22 cellular contexts compared by ENCODE assay signal in genomic region chr6:149078383-149078782, GRCh38.
A peak's percentile ranks its signal among the peaks of the same experiment; 100 is the strongest.
DNase-seq lines count a peak whose midpoint lies in the region; ATAC-seq and TF ChIP-seq lines count a peak whose summit lies in the region.
"Had no signal": no experiment of that assay in that cellular context is flagged by ENCODE, and none has a peak within 500 bp of the region (broad histone marks: within the 10 kb centered on the region; RNA-seq: fewer than 3 reads in every experiment).

No MANE protein-coding gene starts in this region.

- H3K9me3 ChIP-seq in thyroid gland, result no peaks in the 10 kb centered on the region
- no peaks in the 10 kb centered on the region for H3K9me3 ChIP-seq in stomach
- H3K9me3 ChIP-seq: BLaER1, Caco-2, MG63, Peyer's patch had no signal

- H3K4me1 Mint-ChIP-seq in chondrocyte (ENCODE audit: low read depth), result peaks cover 73% of the 10 kb centered on the region

- H3K27ac Mint-ChIP-seq in chondrocyte (ENCODE audit: unreplicated experiment), result peak overlapping the region; percentile 68

- no peaks in the 10 kb centered on the region for H3K27me3 Mint-ChIP-seq in chondrocyte (ENCODE audit: low read depth)
- H3K27me3 Mint-ChIP-seq: CD4-positive, alpha-beta memory T cell had no signal

- no peaks in the 10 kb centered on the region for H3K27me3 ChIP-seq in thyroid gland
- no peaks in the 10 kb centered on the region for H3K27me3 ChIP-seq in stomach
- H3K27me3 ChIP-seq: BLaER1, MG63, Peyer's patch had no signal

- peak overlapping the region; percentile 86 for H3K27ac ChIP-seq in 22Rv1
- H3K27ac ChIP-seq in VCaP, result peak overlapping the region; percentile 88
- H3K27ac ChIP-seq in thyroid gland, result peak overlapping the region; percentile 30 to 87 (median 85)
- no peak overlapping the region for H3K27ac ChIP-seq in stomach
- H3K27ac ChIP-seq: BLaER1, Peyer's patch had no signal

- H3K36me3 ChIP-seq in thyroid gland, result no peaks in the 10 kb centered on the region
- H3K36me3 ChIP-seq in stomach, result no peaks in the 10 kb centered on the region
- H3K36me3 ChIP-seq: BLaER1, MG63, Peyer's patch had no signal

- no peak overlapping the region for H3K4me3 Mint-ChIP-seq in chondrocyte (ENCODE audit: unreplicated experiment)

- 70 to 80% methylated on average over 7 of the region's 7 CpGs for WGBS in thyroid gland, 2 donors
- 90 to 96% (median 95%) methylated on average over 7 of the region's 7 CpGs for WGBS in stomach, 5 donors

- TF ChIP-seq EP300 in stomach (IDR thresholded peaks at IDR 0.05), result no peak

- H3K4me1 ChIP-seq in thyroid gland (peaks cover 37 to 54% of the 10 kb centered on the region in 2 donors), stomach (peaks cover 0 to 40% (median 21%) of the 10 kb centered on the region in 4 donors)
- H3K4me1 ChIP-seq: Caco-2 had no signal

- no peaks in the 10 kb centered on the region for H3K36me3 Mint-ChIP-seq in chondrocyte (ENCODE audit: low read depth)

- no peak overlapping the region for H3K4me3 ChIP-seq in thyroid gland (replicated peaks in 1 of 3)
- H3K4me3 ChIP-seq in stomach, result no peak overlapping the region
- H3K4me3 ChIP-seq: BLaER1, K562, MG63, Peyer's patch had no signal

- intact Hi-C loops in thyroid gland (cut with DNase I), result no loop called here
- intact Hi-C loops in stomach (cut with DNase I; ENCODE audit: low total_unique reads), result no loop called here

- no peaks in the 10 kb centered on the region for H3K9me3 Mint-ChIP-seq in chondrocyte (ENCODE audit: low read depth)
- H3K9me3 Mint-ChIP-seq: CD4-positive, alpha-beta memory T cell had no signal

- TF ChIP-seq CTCF in 22Rv1 (IDR thresholded peaks at IDR 0.05), result no peak
- TF ChIP-seq CTCF in VCaP (conservative IDR thresholded peaks at IDR 0.05), result no peak
- no peak for TF ChIP-seq CTCF in chondrocyte (IDR thresholded peaks at IDR 0.05)
- no peak for TF ChIP-seq CTCF in thyroid gland (IDR thresholded peaks at IDR 0.05)
- TF ChIP-seq CTCF in stomach (IDR thresholded peaks at IDR 0.05), result no peak

- no peak for ATAC-seq in GM19395 (IDR thresholded peaks at IDR 0.05; ENCODE audit: unreplicated experiment)
- ATAC-seq: K562, SK-N-SH treated with all-trans-retinoic acid at 6 μM for 48 hours had no signal

- no peak for DNase-seq in chondrocyte (ENCODE audit: low spot score)
- peak; percentile 41 to 70 for DNase-seq in thyroid gland
- no peak for DNase-seq in GDM1 (lab: John Stamatoyannopoulos, UW)
- DNase-seq in stomach, result no peak
- DNase-seq: Caco-2; CD4-positive, alpha-beta memory T cell; DMS 273 treated with DMSO at 0.1 percent for 48 hours; DMS79 treated with DMSO at 0.1 percent for 48 hours; MG63; NCI-H1417; NCI-H1694 treated with DMSO at 0.1 percent for 48 hours; NCI-H2081 treated with DMSO at 0.1 percent for 48 hours; NCI-H2171 treated with DMSO at 0.1 percent for 48 hours; NCI-H446; NCI-H526; Peyer's patch had no signal

- no peak for TF ChIP-seq POLR2A in thyroid gland (IDR thresholded peaks at IDR 0.05)
- no peak for TF ChIP-seq POLR2A in stomach (IDR thresholded peaks at IDR 0.05)

Comparison
In these comparisons a context has a peak if more than half of its experiments do, and no peak if none do; other contexts are left out.
1. H3K27ac ChIP-seq: peak in 22Rv1 (single experiment), VCaP (single experiment) and thyroid gland (3 of 3); none in stomach (0 of 5).
2. DNase-seq: peak in thyroid gland (2 of 2); none in chondrocyte (single experiment), GDM1 (single experiment) and stomach (single experiment).